16 cellular contexts compared by ENCODE assay signal in genomic region chr11:85167471-85167870, GRCh38.
DNase-seq lines count a peak whose midpoint lies in the region; ATAC-seq, FAIRE-seq and TF ChIP-seq lines count a peak whose summit lies in the region.
"Had no signal": no experiment of that assay in that cellular context is flagged by ENCODE, and none has a peak within 500 bp of the region (broad histone marks: within the 10 kb centered on the region; RNA-seq: fewer than 3 reads in every experiment).

No MANE protein-coding gene starts in this region.

- TF ChIP-seq CTCF in epithelial cell of esophagus (IDR thresholded peaks at IDR 0.05; ENCODE audit: insufficient read depth, low read depth, low read length, missing control alignments), result no peak
- no peak for TF ChIP-seq CTCF in keratinocyte (optimal IDR thresholded peaks at IDR 0.05 in 1 of 3, IDR thresholded peaks at IDR 0.05 in 1 of 3, conservative IDR thresholded peaks at IDR 0.05 in 1 of 3; ENCODE audit: extremely low read depth in 1 of 3, insufficient read depth in 2 of 3, low read length in 3 of 3)

- peak; percentile 37 to 97 for DNase-seq in HAP-1 (ENCODE audit: low spot score in 2 of 2)
- DNase-seq in epithelial cell of esophagus (ENCODE audit: low read depth), result peak; percentile 3
- no peak for DNase-seq in keratinocyte (ENCODE audit: low read depth, low spot score)
- DNase-seq in NCI-H524 treated with DMSO at 0.1 percent for 48 hours (lab: John Stamatoyannopoulos, UW), result no peak
- no peak for DNase-seq in NCI-H1092 treated with DMSO at 0.1 percent for 48 hours (lab: John Stamatoyannopoulos, UW)
- DNase-seq in activated CD4-positive, CD25-positive, alpha-beta regulatory T cell (lab: John Stamatoyannopoulos, UW), result no peak
- DNase-seq: C1 segment of cervical spinal cord; Caco-2; CD4-positive, CD25-positive, alpha-beta regulatory T cell; CD8-positive, alpha-beta T cell; DMS153; DND-41; GM23248 had no signal

- no peak for ATAC-seq in HG03442 (IDR thresholded peaks at IDR 0.05; ENCODE audit: unreplicated experiment)
- ATAC-seq: CD8-positive, alpha-beta T cell had no signal

- in situ Hi-C loops in HAP-1 (cut with MboI; ENCODE audit: low sequenced_read_pairs), result no loop called here

- H3K4me2 ChIP-seq in keratinocyte (ENCODE audit: control insufficient read depth, extremely low read depth, insufficient read depth, low read depth, low read length), result peak overlapping the region; percentile 17

- H3K4me1 ChIP-seq in HAP-1 (peaks cover 53% of the 10 kb centered on the region), keratinocyte (ENCODE audit: control insufficient read depth, extremely low read depth, insufficient read depth, low read length) (peaks cover 18% of the 10 kb centered on the region)

- H3K79me2 ChIP-seq in keratinocyte (ENCODE audit: control insufficient read depth, insufficient read depth, low read length), result no peaks in the 10 kb centered on the region

- no peak overlapping the region for H3K27ac ChIP-seq in keratinocyte (ENCODE audit: control insufficient read depth, insufficient read depth, low read length)
- H3K27ac ChIP-seq: GM23248 had no signal

- no peaks in the 10 kb centered on the region for H3K9me3 ChIP-seq in HAP-1
- H3K9me3 ChIP-seq in keratinocyte (ENCODE audit: control insufficient read depth, low read depth, low read length), result no peaks in the 10 kb centered on the region

- H3K27me3 ChIP-seq in HAP-1 (ENCODE audit: low read depth), result no peaks in the 10 kb centered on the region
- no peaks in the 10 kb centered on the region for H3K27me3 ChIP-seq in keratinocyte (ENCODE audit: control insufficient read depth, extremely low read depth, insufficient read depth, low read length)

- peak; percentile 36 for FAIRE-seq in keratinocyte (lab: Jason Lieb, UNC)
- FAIRE-seq: G401.6, GM12892 had no signal

- H3K9ac ChIP-seq in keratinocyte (ENCODE audit: control insufficient read depth, extremely low read depth, insufficient read depth, low read length), result no peak overlapping the region
- H3K9ac ChIP-seq: GM23248 had no signal

- dilution Hi-C loops in keratinocyte (cut with MboI; ENCODE audit: extremely low pct_ligation_motif_present, low sequenced_read_pairs), result no loop called here

- H3K36me3 ChIP-seq in HAP-1 (replicated peaks) (no peaks in the 10 kb centered on the region), keratinocyte (ENCODE audit: control insufficient read depth in 2 of 2, extremely low read depth in 1 of 2, insufficient read depth in 2 of 2, low read length in 2 of 2) (no peaks in the 10 kb centered on the region)

- H3K4me3 ChIP-seq in HAP-1 (no peak overlapping the region), epithelial cell of esophagus (ENCODE audit: low read length) (no peak overlapping the region), keratinocyte (ENCODE audit: control insufficient read depth in 2 of 3, extremely low read depth in 1 of 3, insufficient read depth in 2 of 3, low read depth in 1 of 3, low read length in 3 of 3) (no peak overlapping the region)
- H3K4me3 ChIP-seq: GM23248 had no signal

- peak overlapping the region; percentile 2 for H2AFZ ChIP-seq in keratinocyte (ENCODE audit: control insufficient read depth, low read length)
- H2AFZ ChIP-seq: GM23248 had no signal

- H3K9me1 ChIP-seq in keratinocyte (ENCODE audit: control insufficient read depth, extremely low read depth, insufficient read depth, low read length), result no peaks in the 10 kb centered on the region

- H4K20me1 ChIP-seq in keratinocyte (ENCODE audit: control insufficient read depth, extremely low read depth, insufficient read depth, low read length), result no peaks in the 10 kb centered on the region

Comparison
In these comparisons a context has a peak if more than half of its experiments do, and no peak if none do; other contexts are left out.
1. DNase-seq: peak in HAP-1 (2 of 2) and epithelial cell of esophagus (single experiment); none in keratinocyte (single experiment), NCI-H524 treated with DMSO at 0.1 percent for 48 hours (single experiment), NCI-H1092 treated with DMSO at 0.1 percent for 48 hours (single experiment) and activated CD4-positive, CD25-positive, alpha-beta regulatory T cell (0 of 4).